In genomic region chr13:41995946-41996345, GRCh38 we compare ENCODE assay signal across 11 cellular contexts. TPM values are rescaled to one million over a fixed set of nuclear protein-coding genes. Genes with fewer than 3 reads are reported as not detected.
A peak's percentile ranks its signal among the peaks of the same experiment; 100 is the strongest.
DNase-seq lines count a peak whose midpoint lies in the region; ATAC-seq and TF ChIP-seq lines count a peak whose summit lies in the region.
"Had no signal": no experiment of that assay in that cellular context is flagged by ENCODE, and none has a peak within 500 bp of the region (broad histone marks: within the 10 kb centered on the region; RNA-seq: fewer than 3 reads in every experiment).

No MANE protein-coding gene starts in this region.

- H3K4me3 ChIP-seq in PC-3 (ENCODE audit: low read length): no peak overlapping the region
- H3K4me3 ChIP-seq in fibroblast of mammary gland (ENCODE audit: control insufficient read depth, low read depth, low read length): no peak overlapping the region
- H3K4me3 ChIP-seq: SK-N-MC had no signal

- BruUV-seq in PC-3 (replicated peaks; lab: Mats Ljungman, UMichigan): no TSS peak

- peak; percentile 55 for DNase-seq in stimulated activated CD4-positive, alpha-beta T cell treated with anti-CD3 and anti-CD28 coated beads, Interleukin-15, amount 100 ng/mL, for 24 hours
- DNase-seq in stimulated activated CD4-positive, alpha-beta T cell treated with anti-CD3 and anti-CD28 coated beads, Interleukin-12 subunit alpha, Interleukin-12 subunit beta, amount 100 ng/mL, for 4 hours: no peak
- DNase-seq in PC-3 (peak; percentile 6), fibroblast of mammary gland (ENCODE audit: low read depth) (peak; percentile 61), SHP77 treated with DMSO at 0.1 percent for 48 hours (lab: John Stamatoyannopoulos, UW) (no peak), T1000 (lab: John Stamatoyannopoulos, UW) (no peak)
- DNase-seq in activated T-helper 2 cell treated with anti-CD3 and anti-CD28 coated beads, Interferon-gamma antibody, Interleukin-2, Interleukin-4, amounts not matched to agents 10 μg/mL and 5 μg/mL and 100 μg/mL, durations not matched to agents 14 hours and 24 hours and 36 hours (ENCODE audit: low spot score): no peak
- DNase-seq: NCI-H1048 had no signal

- no peak overlapping the region for H3K27ac Mint-ChIP-seq in activated T-helper 2 cell treated with anti-CD3 and anti-CD28 coated beads, Interferon-gamma antibody, Interleukin-2, Interleukin-4, amounts not matched to agents 10 μg/mL and 5 μg/mL and 100 μg/mL, durations not matched to agents 14 hours and 24 hours and 36 hours
- H3K27ac Mint-ChIP-seq: activated naive CD8-positive, alpha-beta T cell had no signal

- H3K27ac ChIP-seq in PC-3 (ENCODE audit: low read length): no peak overlapping the region
- H3K27ac ChIP-seq: SK-N-MC had no signal

- intact Hi-C loops in PC-3 (cut with micrococcal nuclease): no loop called here
- intact Hi-C loops in activated T-helper 2 cell treated with anti-CD3 and anti-CD28 coated beads, Interferon-gamma antibody, Interleukin-2, Interleukin-4, amounts not matched to agents 10 μg/mL and 5 μg/mL and 100 μg/mL, durations not matched to agents 14 hours and 24 hours and 36 hours (cut with micrococcal nuclease): no loop called here

- no peaks in the 10 kb centered on the region for H3K36me3 Mint-ChIP-seq in activated T-helper 2 cell treated with anti-CD3 and anti-CD28 coated beads, Interferon-gamma antibody, Interleukin-2, Interleukin-4, amounts not matched to agents 10 μg/mL and 5 μg/mL and 100 μg/mL, durations not matched to agents 14 hours and 24 hours and 36 hours (ENCODE audit: low read depth)
- H3K36me3 Mint-ChIP-seq: activated naive CD8-positive, alpha-beta T cell had no signal

- ATAC-seq in PC-3 (no peak), HG03571 (IDR thresholded peaks at IDR 0.05; ENCODE audit: unreplicated experiment) (no peak)

- no peaks in the 10 kb centered on the region for H3K79me2 ChIP-seq in PC-3 (ENCODE audit: low read length)

- H3K4me3 Mint-ChIP-seq in activated T-helper 2 cell treated with anti-CD3 and anti-CD28 coated beads, Interferon-gamma antibody, Interleukin-2, Interleukin-4, amounts not matched to agents 10 μg/mL and 5 μg/mL and 100 μg/mL, durations not matched to agents 14 hours and 24 hours and 36 hours (ENCODE audit: low read depth): no peak overlapping the region
- H3K4me3 Mint-ChIP-seq: activated naive CD8-positive, alpha-beta T cell had no signal

- no peaks in the 10 kb centered on the region for H4K20me1 ChIP-seq in PC-3 (ENCODE audit: low read length)

- H3K4me1 Mint-ChIP-seq in activated T-helper 2 cell treated with anti-CD3 and anti-CD28 coated beads, Interferon-gamma antibody, Interleukin-2, Interleukin-4, amounts not matched to agents 10 μg/mL and 5 μg/mL and 100 μg/mL, durations not matched to agents 14 hours and 24 hours and 36 hours (ENCODE audit: low read depth): peaks cover 2% of the 10 kb centered on the region

- peaks cover 28% of the 10 kb centered on the region for H3K27me3 Mint-ChIP-seq in activated T-helper 2 cell treated with anti-CD3 and anti-CD28 coated beads, Interferon-gamma antibody, Interleukin-2, Interleukin-4, amounts not matched to agents 10 μg/mL and 5 μg/mL and 100 μg/mL, durations not matched to agents 14 hours and 24 hours and 36 hours (ENCODE audit: low read depth)

- no peaks in the 10 kb centered on the region for H3K27me3 ChIP-seq in PC-3 (ENCODE audit: low read length)

- no peak overlapping the region for H3K4me2 ChIP-seq in PC-3 (ENCODE audit: low read length)

- no peaks in the 10 kb centered on the region for H3K9me3 ChIP-seq in PC-3 (ENCODE audit: low read length)

- no peaks in the 10 kb centered on the region for H3K36me3 ChIP-seq in PC-3 (ENCODE audit: low read depth, low read length)

- H3K4me1 ChIP-seq in PC-3 (ENCODE audit: insufficient read depth, low read length): no peaks in the 10 kb centered on the region

- H3K9me2 ChIP-seq in PC-3 (replicated peaks; ENCODE audit: low read length): no peaks in the 10 kb centered on the region

- H3F3A ChIP-seq in PC-3 (ENCODE audit: low read length, unreplicated experiment): no peaks in the 10 kb centered on the region

- H3K9ac ChIP-seq in PC-3 (ENCODE audit: low read length): no peak overlapping the region

- H3K9me3 Mint-ChIP-seq in activated T-helper 2 cell treated with anti-CD3 and anti-CD28 coated beads, Interferon-gamma antibody, Interleukin-2, Interleukin-4, amounts not matched to agents 10 μg/mL and 5 μg/mL and 100 μg/mL, durations not matched to agents 14 hours and 24 hours and 36 hours: no peaks in the 10 kb centered on the region

- POLR2A ChIA-PET in PC-3 (lab: Charles Lee; ENCODE audit: unreplicated experiment): no interaction called here

- CTCF ChIA-PET in PC-3 (lab: Charles Lee): no interaction called here

- peak overlapping the region; percentile 42; the same call in 1 of the 2 replicates for H2AFZ ChIP-seq in PC-3 (ENCODE audit: low read length)

- TF ChIP-seq CTCF in PC-3 (conservative IDR thresholded peaks at IDR 0.05; ENCODE audit: low read depth, low read length) (no peak), fibroblast of mammary gland (conservative IDR thresholded peaks at IDR 0.05; ENCODE audit: control insufficient read depth, insufficient read depth, low read depth, low read length) (no peak)

RNA-seq across cellular contexts. Expression of gene VWA8, which starts 35.0 kb away (rescaled TPM):
- total RNA-seq in PC-3 (2014; rRNA removed): 10.0 and 12.2 TPM in 2 replicates
- total RNA-seq in activated T-helper 2 cell treated with anti-CD3 and anti-CD28 coated beads, Interferon-gamma antibody, Interleukin-2, Interleukin-4, amounts not matched to agents 10 μg/mL and 5 μg/mL and 100 μg/mL, durations not matched to agents 14 hours and 24 hours and 36 hours: 21.7 and 22.5 TPM in 2 replicates

RNA-seq across cellular contexts. Expression of gene DGKH, which starts 52.5 kb away (rescaled TPM):
- 4.5 and 5.9 TPM in 2 replicates for total RNA-seq in PC-3 (2014; rRNA removed)
- 13.7 and 15.1 TPM in 2 replicates for total RNA-seq in activated T-helper 2 cell treated with anti-CD3 and anti-CD28 coated beads, Interferon-gamma antibody, Interleukin-2, Interleukin-4, amounts not matched to agents 10 μg/mL and 5 μg/mL and 100 μg/mL, durations not matched to agents 14 hours and 24 hours and 36 hours

Comparison
In these comparisons a context has a peak if more than half of its experiments do, and no peak if none do; other contexts are left out.
1. DNase-seq: peak in stimulated activated CD4-positive, alpha-beta T cell treated with anti-CD3 and anti-CD28 coated beads, Interleukin-15, amount 100 ng/mL, for 24 hours (single experiment), PC-3 (single experiment) and fibroblast of mammary gland (single experiment); none in stimulated activated CD4-positive, alpha-beta T cell treated with anti-CD3 and anti-CD28 coated beads, Interleukin-12 subunit alpha, Interleukin-12 subunit beta, amount 100 ng/mL, for 4 hours (single experiment), SHP77 treated with DMSO at 0.1 percent for 48 hours (single experiment), activated T-helper 2 cell treated with anti-CD3 and anti-CD28 coated beads, Interferon-gamma antibody, Interleukin-2, Interleukin-4, amounts not matched to agents 10 μg/mL and 5 μg/mL and 100 μg/mL, durations not matched to agents 14 hours and 24 hours and 36 hours (single experiment) and T1000 (single experiment).